1 cellular context compared by ENCODE assay signal in genomic region chr6:168116975-168117899, GRCh38.
TF ChIP-seq lines count a peak whose summit lies in the region.

No MANE protein-coding gene starts in this region.

TF ChIP-seq in HepG2, 621 proteins besides CTCF, POLR2A, EP300 and RAD21 (continued from another document and continues in another):
- 0 out of 2 replicates have a peak, but pooled peaks have one; percentile 53 for TF ChIP-seq HMGXB3 (CRISPR knock-in tag; IDR thresholded peaks at IDR 0.05; ENCODE audit: borderline replicate concordance)
- no peak for TF ChIP-seq KLF13 (CRISPR knock-in tag; IDR thresholded peaks at IDR 0.05)
- peak; percentile 52; the same call in 1 of the 2 replicates for TF ChIP-seq POGZ (CRISPR knock-in tag; IDR thresholded peaks at IDR 0.05)
- TF ChIP-seq, protein P1, sequence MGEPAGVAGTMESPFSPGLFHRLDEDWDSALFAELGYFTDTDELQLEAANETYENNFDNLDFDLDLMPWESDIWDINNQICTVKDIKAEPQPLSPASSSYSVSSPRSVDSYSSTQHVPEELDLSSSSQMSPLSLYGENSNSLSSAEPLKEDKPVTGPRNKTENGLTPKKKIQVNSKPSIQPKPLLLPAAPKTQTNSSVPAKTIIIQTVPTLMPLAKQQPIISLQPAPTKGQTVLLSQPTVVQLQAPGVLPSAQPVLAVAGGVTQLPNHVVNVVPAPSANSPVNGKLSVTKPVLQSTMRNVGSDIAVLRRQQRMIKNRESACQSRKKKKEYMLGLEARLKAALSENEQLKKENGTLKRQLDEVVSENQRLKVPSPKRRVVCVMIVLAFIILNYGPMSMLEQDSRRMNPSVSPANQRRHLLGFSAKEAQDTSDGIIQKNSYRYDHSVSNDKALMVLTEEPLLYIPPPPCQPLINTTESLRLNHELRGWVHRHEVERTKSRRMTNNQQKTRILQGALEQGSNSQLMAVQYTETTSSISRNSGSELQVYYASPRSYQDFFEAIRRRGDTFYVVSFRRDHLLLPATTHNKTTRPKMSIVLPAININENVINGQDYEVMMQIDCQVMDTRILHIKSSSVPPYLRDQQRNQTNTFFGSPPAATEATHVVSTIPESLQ (CRISPR knock-in tag; conservative IDR thresholded peaks at IDR 0.05): no peak
- TF ChIP-seq ZNF547 (CRISPR knock-in tag; IDR thresholded peaks at IDR 0.05): peak; percentile 76; the same call in 1 of the 2 replicates
- 0 out of 2 replicates have a peak, but pooled peaks have one; percentile 32 for TF ChIP-seq GZF1 (CRISPR knock-in tag; IDR thresholded peaks at IDR 0.05)
- no peak for TF ChIP-seq ZHX2 (IDR thresholded peaks at IDR 0.05; ENCODE audit: low read depth)
- TF ChIP-seq ZHX2 (CRISPR knock-in tag; IDR thresholded peaks at IDR 0.05; ENCODE audit: borderline replicate concordance): no peak
- TF ChIP-seq ZNF3 (CRISPR knock-in tag; IDR thresholded peaks at IDR 0.05): no peak
- no peak for TF ChIP-seq ZNF770 (CRISPR knock-in tag; IDR thresholded peaks at IDR 0.05)
- peak; percentile 76 for TF ChIP-seq ZBTB38 (CRISPR knock-in tag; IDR thresholded peaks at IDR 0.05)
- TF ChIP-seq, protein P2, sequence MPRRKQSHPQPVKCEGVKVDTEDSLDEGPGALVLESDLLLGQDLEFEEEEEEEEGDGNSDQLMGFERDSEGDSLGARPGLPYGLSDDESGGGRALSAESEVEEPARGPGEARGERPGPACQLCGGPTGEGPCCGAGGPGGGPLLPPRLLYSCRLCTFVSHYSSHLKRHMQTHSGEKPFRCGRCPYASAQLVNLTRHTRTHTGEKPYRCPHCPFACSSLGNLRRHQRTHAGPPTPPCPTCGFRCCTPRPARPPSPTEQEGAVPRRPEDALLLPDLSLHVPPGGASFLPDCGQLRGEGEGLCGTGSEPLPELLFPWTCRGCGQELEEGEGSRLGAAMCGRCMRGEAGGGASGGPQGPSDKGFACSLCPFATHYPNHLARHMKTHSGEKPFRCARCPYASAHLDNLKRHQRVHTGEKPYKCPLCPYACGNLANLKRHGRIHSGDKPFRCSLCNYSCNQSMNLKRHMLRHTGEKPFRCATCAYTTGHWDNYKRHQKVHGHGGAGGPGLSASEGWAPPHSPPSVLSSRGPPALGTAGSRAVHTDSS (CRISPR knock-in tag; conservative IDR thresholded peaks at IDR 0.05): no peak
- TF ChIP-seq SRY (CRISPR knock-in tag; IDR thresholded peaks at IDR 0.05): 0 out of 2 replicates have a peak, but pooled peaks have one; percentile 55
- no peak for TF ChIP-seq ZBTB26 (CRISPR knock-in tag; IDR thresholded peaks at IDR 0.05; ENCODE audit: borderline replicate concordance)
- TF ChIP-seq, protein P3, sequence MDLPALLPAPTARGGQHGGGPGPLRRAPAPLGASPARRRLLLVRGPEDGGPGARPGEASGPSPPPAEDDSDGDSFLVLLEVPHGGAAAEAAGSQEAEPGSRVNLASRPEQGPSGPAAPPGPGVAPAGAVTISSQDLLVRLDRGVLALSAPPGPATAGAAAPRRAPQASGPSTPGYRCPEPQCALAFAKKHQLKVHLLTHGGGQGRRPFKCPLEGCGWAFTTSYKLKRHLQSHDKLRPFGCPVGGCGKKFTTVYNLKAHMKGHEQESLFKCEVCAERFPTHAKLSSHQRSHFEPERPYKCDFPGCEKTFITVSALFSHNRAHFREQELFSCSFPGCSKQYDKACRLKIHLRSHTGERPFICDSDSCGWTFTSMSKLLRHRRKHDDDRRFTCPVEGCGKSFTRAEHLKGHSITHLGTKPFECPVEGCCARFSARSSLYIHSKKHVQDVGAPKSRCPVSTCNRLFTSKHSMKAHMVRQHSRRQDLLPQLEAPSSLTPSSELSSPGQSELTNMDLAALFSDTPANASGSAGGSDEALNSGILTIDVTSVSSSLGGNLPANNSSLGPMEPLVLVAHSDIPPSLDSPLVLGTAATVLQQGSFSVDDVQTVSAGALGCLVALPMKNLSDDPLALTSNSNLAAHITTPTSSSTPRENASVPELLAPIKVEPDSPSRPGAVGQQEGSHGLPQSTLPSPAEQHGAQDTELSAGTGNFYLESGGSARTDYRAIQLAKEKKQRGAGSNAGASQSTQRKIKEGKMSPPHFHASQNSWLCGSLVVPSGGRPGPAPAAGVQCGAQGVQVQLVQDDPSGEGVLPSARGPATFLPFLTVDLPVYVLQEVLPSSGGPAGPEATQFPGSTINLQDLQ (CRISPR knock-in tag; IDR thresholded peaks at IDR 0.05): 0 out of 2 replicates have a peak, but pooled peaks have one; percentile 56
- TF ChIP-seq NR1H2 (CRISPR knock-in tag; IDR thresholded peaks at IDR 0.05; ENCODE audit: borderline replicate concordance, low read depth): no peak
- TF ChIP-seq, protein P4, sequence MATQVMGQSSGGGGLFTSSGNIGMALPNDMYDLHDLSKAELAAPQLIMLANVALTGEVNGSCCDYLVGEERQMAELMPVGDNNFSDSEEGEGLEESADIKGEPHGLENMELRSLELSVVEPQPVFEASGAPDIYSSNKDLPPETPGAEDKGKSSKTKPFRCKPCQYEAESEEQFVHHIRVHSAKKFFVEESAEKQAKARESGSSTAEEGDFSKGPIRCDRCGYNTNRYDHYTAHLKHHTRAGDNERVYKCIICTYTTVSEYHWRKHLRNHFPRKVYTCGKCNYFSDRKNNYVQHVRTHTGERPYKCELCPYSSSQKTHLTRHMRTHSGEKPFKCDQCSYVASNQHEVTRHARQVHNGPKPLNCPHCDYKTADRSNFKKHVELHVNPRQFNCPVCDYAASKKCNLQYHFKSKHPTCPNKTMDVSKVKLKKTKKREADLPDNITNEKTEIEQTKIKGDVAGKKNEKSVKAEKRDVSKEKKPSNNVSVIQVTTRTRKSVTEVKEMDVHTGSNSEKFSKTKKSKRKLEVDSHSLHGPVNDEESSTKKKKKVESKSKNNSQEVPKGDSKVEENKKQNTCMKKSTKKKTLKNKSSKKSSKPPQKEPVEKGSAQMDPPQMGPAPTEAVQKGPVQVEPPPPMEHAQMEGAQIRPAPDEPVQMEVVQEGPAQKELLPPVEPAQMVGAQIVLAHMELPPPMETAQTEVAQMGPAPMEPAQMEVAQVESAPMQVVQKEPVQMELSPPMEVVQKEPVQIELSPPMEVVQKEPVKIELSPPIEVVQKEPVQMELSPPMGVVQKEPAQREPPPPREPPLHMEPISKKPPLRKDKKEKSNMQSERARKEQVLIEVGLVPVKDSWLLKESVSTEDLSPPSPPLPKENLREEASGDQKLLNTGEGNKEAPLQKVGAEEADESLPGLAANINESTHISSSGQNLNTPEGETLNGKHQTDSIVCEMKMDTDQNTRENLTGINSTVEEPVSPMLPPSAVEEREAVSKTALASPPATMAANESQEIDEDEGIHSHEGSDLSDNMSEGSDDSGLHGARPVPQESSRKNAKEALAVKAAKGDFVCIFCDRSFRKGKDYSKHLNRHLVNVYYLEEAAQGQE (IDR thresholded peaks at IDR 0.05; ENCODE audit: borderline replicate concordance in 1 of 2, low read depth in 1 of 2, low read length in 2 of 2): no peak
- no peak for TF ChIP-seq CEBPG (CRISPR knock-in tag; IDR thresholded peaks at IDR 0.05)
- TF ChIP-seq SMARCE1 (IDR thresholded peaks at IDR 0.05; ENCODE audit: borderline replicate concordance): no peak
- no peak; the same call in 1 of the 2 replicates for TF ChIP-seq SAFB2 (CRISPR knock-in tag; IDR thresholded peaks at IDR 0.05; ENCODE audit: borderline replicate concordance, low read depth)
- no peak for TF ChIP-seq ZNF616 (CRISPR knock-in tag; IDR thresholded peaks at IDR 0.05; ENCODE audit: low read depth)
- peak; percentile 81; the same call in 1 of the 2 replicates for TF ChIP-seq RNF2 (conservative IDR thresholded peaks at IDR 0.05; ENCODE audit: low read depth)
- no peak for TF ChIP-seq ZNF282 (IDR thresholded peaks at IDR 0.05; ENCODE audit: partially characterized antibody)
- no peak for TF ChIP-seq ZMYM2 (CRISPR knock-in tag; IDR thresholded peaks at IDR 0.05)
- TF ChIP-seq MEIS2 (CRISPR knock-in tag; IDR thresholded peaks at IDR 0.05): no peak
- TF ChIP-seq DNMT3B (CRISPR knock-in tag; conservative IDR thresholded peaks at IDR 0.05): no peak
- no peak for TF ChIP-seq CREB1 (IDR thresholded peaks at IDR 0.05)
- TF ChIP-seq CREB1 (CRISPR knock-in tag; IDR thresholded peaks at IDR 0.05): 0 out of 2 replicates have a peak, but pooled peaks have one; percentile 18
- TF ChIP-seq PCBP2 (optimal IDR thresholded peaks at IDR 0.05; ENCODE audit: low read depth, low read length, poor library complexity, severe bottlenecking): no peak
- TF ChIP-seq SMC3 (IDR thresholded peaks at IDR 0.05; ENCODE audit: low read length): 0 out of 2 replicates have a peak, but pooled peaks have one; percentile 2
- TF ChIP-seq ZNF180 (CRISPR knock-in tag; IDR thresholded peaks at IDR 0.05; ENCODE audit: borderline replicate concordance, low read depth): no peak
